Comparison of ENCODE assay signal across 1 cellular context in genomic region chr11:131186629-131187075, GRCh38.
TF ChIP-seq lines count a peak whose summit lies in the region.

No MANE protein-coding gene starts in this region.

TF ChIP-seq in GM12878, 131 proteins besides CTCF, POLR2A, EP300 and RAD21 (continued from another document and continues in another):
- TF ChIP-seq ZBTB40 (IDR thresholded peaks at IDR 0.05; ENCODE audit: borderline replicate concordance) (no peak), CHD2 (IDR thresholded peaks at IDR 0.05; ENCODE audit: borderline replicate concordance, low read depth, low read length) (peak; percentile 22; the same call in 1 of the 2 replicates), YY1 (IDR thresholded peaks at IDR 0.05; ENCODE audit: low read depth, low read length) (peak; percentile 15; the same call in 1 of the 2 replicates), USF2 (IDR thresholded peaks at IDR 0.05; ENCODE audit: borderline replicate concordance, low read depth, low read length) (no peak), ZBTB4 (CRISPR knock-in tag; IDR thresholded peaks at IDR 0.05) (no peak), NR2C1 (IDR thresholded peaks at IDR 0.05) (no peak), ZBTB33 (IDR thresholded peaks at IDR 0.05) (no peak), ZSCAN29 (IDR thresholded peaks at IDR 0.05) (no peak), SKIL (IDR thresholded peaks at IDR 0.05; ENCODE audit: low read depth, poor library complexity, severe bottlenecking) (peak; percentile 62), BMI1 (IDR thresholded peaks at IDR 0.05; ENCODE audit: borderline replicate concordance) (peak; percentile 31; the same call in 1 of the 2 replicates), IRF5 (IDR thresholded peaks at IDR 0.05; ENCODE audit: borderline replicate concordance) (no peak), ZNF592 (IDR thresholded peaks at IDR 0.05) (no peak), GABPA (IDR thresholded peaks at IDR 0.05; ENCODE audit: low read depth) (no peak), USF1 (IDR thresholded peaks at IDR 0.05; ENCODE audit: borderline replicate concordance, extremely low read length, insufficient read depth, low read depth, low read length) (no peak), JUND (IDR thresholded peaks at IDR 0.05; ENCODE audit: low read depth, low read length) (no peak), CREB1 (IDR thresholded peaks at IDR 0.05; ENCODE audit: low read depth) (peak; percentile 53), RELB (IDR thresholded peaks at IDR 0.05; ENCODE audit: low read depth) (peak; percentile 96), NRF1 (conservative IDR thresholded peaks at IDR 0.05; ENCODE audit: low read depth, low read length) (no peak), ZNF274 (IDR thresholded peaks at IDR 0.05; ENCODE audit: insufficient read depth, insufficient read length) (no peak), SIX5 (IDR thresholded peaks at IDR 0.05; ENCODE audit: low read depth, low read length, severe bottlenecking) (no peak), ELK1 (IDR thresholded peaks at IDR 0.05; ENCODE audit: low read depth, low read length) (no peak), SPI1 (IDR thresholded peaks at IDR 0.05; ENCODE audit: borderline replicate concordance, insufficient read depth, low read depth, low read length) (peak; percentile 100), HDGF (IDR thresholded peaks at IDR 0.05) (no peak), SIN3A (IDR thresholded peaks at IDR 0.05; ENCODE audit: low read depth, low read length) (no peak), NKRF (conservative IDR thresholded peaks at IDR 0.05) (no peak), EGR1 (IDR thresholded peaks at IDR 0.05; ENCODE audit: borderline replicate concordance in 1 of 2, low read depth in 2 of 2, low read length in 2 of 2) (peak in 1 of 2 experiments; percentile 89; a peak in 2 of 3 replicates)
